Comparison of ENCODE assay signal across 15 cellular contexts in the genomic region with DNA sequence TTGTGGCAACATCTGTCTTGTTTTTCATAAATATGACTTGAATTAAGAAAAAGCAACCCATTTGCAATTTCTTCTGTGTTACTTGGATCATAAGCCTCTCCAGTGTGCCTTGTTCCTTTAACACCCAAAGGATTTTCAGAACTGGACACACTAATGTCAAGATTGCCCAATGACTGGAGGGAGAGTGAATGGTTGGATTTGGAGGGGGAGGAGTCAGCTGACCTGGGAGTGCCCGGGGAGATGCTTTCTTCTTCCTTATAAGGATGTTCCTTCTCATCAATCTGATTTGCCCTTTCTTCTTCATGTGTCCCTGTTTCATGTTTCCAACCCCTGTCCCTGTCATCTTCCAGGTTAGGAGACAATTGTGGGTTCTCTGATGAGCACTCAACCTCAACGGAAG. TPM values are rescaled to one million over a fixed set of nuclear protein-coding genes. Genes with fewer than 3 reads are reported as not detected.
DNase-seq lines count a peak whose midpoint lies in the region; ATAC-seq, FAIRE-seq and TF ChIP-seq lines count a peak whose summit lies in the region.
"Had no signal": no experiment of that assay in that cellular context is flagged by ENCODE, and none has a peak within 500 bp of the region (broad histone marks: within the 10 kb centered on the region; RNA-seq: fewer than 3 reads in every experiment).

No MANE protein-coding gene starts in this region.

- H3K9me3 ChIP-seq in A549, result no peaks in the 10 kb centered on the region
- no peaks in the 10 kb centered on the region for H3K9me3 ChIP-seq in H9 (ENCODE audit: control insufficient read depth, low read depth, low read length)
- H3K9me3 ChIP-seq in astrocyte (ENCODE audit: insufficient read depth, low read depth, low read length), result no peaks in the 10 kb centered on the region
- no peaks in the 10 kb centered on the region for H3K9me3 ChIP-seq in HepG2 (ENCODE audit: low read length)
- H3K9me3 ChIP-seq: suprapubic skin had no signal

- no peak overlapping the region for H4K8ac ChIP-seq in H9 (replicated peaks; ENCODE audit: insufficient read length, low read depth, low read length)

- H3K23ac ChIP-seq in H9 (ENCODE audit: insufficient read length, low read depth, low read length), result no peak overlapping the region

- no peaks in the 10 kb centered on the region for H3K79me1 ChIP-seq in H9 (ENCODE audit: insufficient read depth, low read depth, low read length, poor library complexity, severe bottlenecking)

- POLR2A ChIA-PET in A549 (lab: Yijun Ruan, JAX) (interaction anchor here (0.7 to 1.0 kb wide), 2 partner anchors 91 to 97 kb away, joined by 3 to 6 read pairs; partner anchors contain the start of gene MALT1), HepG2 (lab: Yijun Ruan, JAX) (interaction anchor here (0.9 to 1.6 kb wide), 5 partner anchors 11 to 91 kb away, joined by 3 to 10 read pairs (median 5); partner anchors contain the start of gene MALT1)

- H3K4me2 ChIP-seq in A549, result peak overlapping the region; percentile 74
- no peak overlapping the region for H3K4me2 ChIP-seq in H9 (ENCODE audit: insufficient read depth, insufficient read length, low read length)
- H3K4me2 ChIP-seq in astrocyte (ENCODE audit: low read length), result peak overlapping the region; percentile 87
- H3K4me2 ChIP-seq in HepG2 (ENCODE audit: low read depth, low read length), result peak overlapping the region; percentile 79

- no peak overlapping the region for H3K4me3 Mint-ChIP-seq in H9
- peak overlapping the region; percentile 91 for H3K4me3 Mint-ChIP-seq in astrocyte (ENCODE audit: unreplicated experiment)
- no peak overlapping the region for H3K4me3 Mint-ChIP-seq in activated T-helper 17 cell treated with anti-CD3 and anti-CD28 coated beads, Interleukin-2, amount 50 U/mL, for 72 hours
- H3K4me3 Mint-ChIP-seq: activated B cell treated with CpG ODN at 0.5 μM for 24 hours had no signal

- H4K91ac ChIP-seq in H9 (ENCODE audit: insufficient read length, low read depth, low read length), result no peak overlapping the region

- H4K20me1 ChIP-seq in H9 (ENCODE audit: control insufficient read depth, insufficient read depth, insufficient read length), result no peaks in the 10 kb centered on the region
- H4K20me1 ChIP-seq in astrocyte (ENCODE audit: insufficient read depth, low read length), result peaks cover 6% of the 10 kb centered on the region
- H4K20me1 ChIP-seq in HepG2 (ENCODE audit: insufficient read depth, low read length), result no peaks in the 10 kb centered on the region

- H3K27me3 Mint-ChIP-seq in H9 (ENCODE audit: low read depth) (no peaks in the 10 kb centered on the region; the same call in 1 of the 2 replicates), astrocyte (ENCODE audit: low read depth, unreplicated experiment) (no peaks in the 10 kb centered on the region)
- H3K27me3 Mint-ChIP-seq in activated T-helper 17 cell treated with anti-CD3 and anti-CD28 coated beads, Interleukin-2, amount 50 U/mL, for 72 hours, result no peaks in the 10 kb centered on the region
- H3K27me3 Mint-ChIP-seq: activated B cell treated with CpG ODN at 0.5 μM for 24 hours had no signal

- TF ChIP-seq RAD21 in A549 (conservative IDR thresholded peaks at IDR 0.05 in 1 of 2, IDR thresholded peaks at IDR 0.05 in 1 of 2) (no peak), HepG2 (CRISPR knock-in tag; IDR thresholded peaks at IDR 0.05) (no peak)

- peak overlapping the region; percentile 80 to 91 for H3K27ac ChIP-seq in A549
- H3K27ac ChIP-seq in H9 (ENCODE audit: insufficient read length, low read depth, low read length), result no peak overlapping the region
- peak overlapping the region; percentile 90 for H3K27ac ChIP-seq in astrocyte (ENCODE audit: low read depth, low read length)
- H3K27ac ChIP-seq in HepG2 (ENCODE audit: extremely low read length, insufficient read depth, low read length), result no peak overlapping the region

- no peak overlapping the region for H2BK5ac ChIP-seq in H9 (ENCODE audit: insufficient read length, low read length)

- H3K36me3 ChIP-seq in astrocyte (ENCODE audit: insufficient read depth, low read length), result no peaks in the 10 kb centered on the region
- H3K36me3 ChIP-seq in HepG2 (replicated peaks in 1 of 2; ENCODE audit: control insufficient read depth in 1 of 2, insufficient read depth in 2 of 2, low read length in 2 of 2), result no peaks in the 10 kb centered on the region
- H3K36me3 ChIP-seq: suprapubic skin had no signal

- no peak overlapping the region for H2BK120ac ChIP-seq in H9 (ENCODE audit: low read depth, low read length, poor library complexity, severe bottlenecking)

- H3K9ac ChIP-seq in H9 (ENCODE audit: extremely low read depth, insufficient read length, low read length) (no peak overlapping the region), astrocyte (ENCODE audit: low read length) (peak overlapping the region; percentile 89), HepG2 (ENCODE audit: insufficient read depth, low read depth, low read length) (no peak overlapping the region)

- H3K27me3 ChIP-seq in H9 (ENCODE audit: insufficient read depth, low read length) (no peaks in the 10 kb centered on the region), astrocyte (ENCODE audit: insufficient read depth, low read length) (no peaks in the 10 kb centered on the region), HepG2 (ENCODE audit: control insufficient read depth in 1 of 2, insufficient read depth in 2 of 2, low read length in 2 of 2) (no peaks in the 10 kb centered on the region; a peak in 1 of 5 replicates)
- H3K27me3 ChIP-seq: suprapubic skin had no signal

- 0 out of 2 replicates have a peak overlapping the region, but pooled peaks have one; percentile 12 for H3K14ac ChIP-seq in H9 (ENCODE audit: insufficient read depth, low read length)

- intact Hi-C loops in HepG2 (cut with micrococcal nuclease; ENCODE audit: unreplicated experiment), result no loop called here

- no peak overlapping the region for H3K56ac ChIP-seq in H9 (ENCODE audit: insufficient read length, low read depth, low read length)

- H3K4me1 Mint-ChIP-seq in H9, result peaks cover 62 to 64% of the 10 kb centered on the region in 2 experiments
- peaks cover 62% of the 10 kb centered on the region for H3K4me1 Mint-ChIP-seq in astrocyte (ENCODE audit: low read depth, unreplicated experiment)
- no peaks in the 10 kb centered on the region for H3K4me1 Mint-ChIP-seq in activated T-helper 17 cell treated with anti-CD3 and anti-CD28 coated beads, Interleukin-2, amount 50 U/mL, for 72 hours

- no peaks in the 10 kb centered on the region for H3K23me2 ChIP-seq in H9 (ENCODE audit: insufficient read length, low read depth, low read length, poor library complexity, severe bottlenecking)

- no peak overlapping the region; the same call in 1 of the 2 replicates for H3K4ac ChIP-seq in H9 (ENCODE audit: low read depth, low read length)

- H3K79me2 ChIP-seq in H9 (ENCODE audit: insufficient read depth, low read length) (no peaks in the 10 kb centered on the region), astrocyte (ENCODE audit: insufficient read depth, low read length) (peaks cover 46% of the 10 kb centered on the region), HepG2 (ENCODE audit: insufficient read depth, low read length) (no peaks in the 10 kb centered on the region)

- no peak overlapping the region for H4K5ac ChIP-seq in H9 (ENCODE audit: insufficient read length, low read depth, low read length)

- no peak overlapping the region for H2BK20ac ChIP-seq in H9 (ENCODE audit: low read depth, low read length, poor library complexity, severe bottlenecking)

- no peak for TF ChIP-seq CTCF in A549 (IDR thresholded peaks at IDR 0.05)
- TF ChIP-seq CTCF in H9 (conservative IDR thresholded peaks at IDR 0.05), result no peak
- TF ChIP-seq CTCF in astrocyte (IDR thresholded peaks at IDR 0.05; ENCODE audit: insufficient read depth, low read depth, low read length), result no peak
- no peak for TF ChIP-seq CTCF in HepG2 (CRISPR knock-in tag; IDR thresholded peaks at IDR 0.05)

- no peak overlapping the region for H3T11ph ChIP-seq in H9 (ENCODE audit: low read length)

- no TSS peak for BruUV-seq in HepG2 (replicated peaks; lab: Mats Ljungman, UMichigan)

- CTCF ChIA-PET in A549 (lab: Yijun Ruan, JAX) (interaction anchor here (0.7 to 0.9 kb wide), 3 partner anchors 34 to 184 kb away, joined by 3 to 4 read pairs (median 3); no protein-coding TSS in a partner anchor), HepG2 (lab: Yijun Ruan, JAX; ENCODE audit: low intra/inter-chr PET ratio, low total read pairs) (no interaction called here)

- H3K4me3 ChIP-seq in A549 (peak overlapping the region; percentile 58; the same call in 2 of the 3 replicates), astrocyte (ENCODE audit: insufficient read depth, low read depth, low read length) (peak overlapping the region; percentile 87), HepG2 (replicated peaks in 1 of 3; ENCODE audit: insufficient read depth in 1 of 3, low read depth in 2 of 3, low read length in 3 of 3) (no peak overlapping the region; a peak in 1 of 6 replicates)
- H3K4me3 ChIP-seq: suprapubic skin had no signal

- in situ Hi-C loops in HepG2 (cut with HindIII; ENCODE audit: extremely low pct_ligation_motif_present, low pct_unique_long_range_greater_than_20kb), result loop anchor here (10.0 kb wide), 1 partner anchor 85 kb away; no protein-coding TSS in a partner anchor

- peak; percentile 27 to 81 for DNase-seq in A549 (ENCODE audit: low read depth in 1 of 2, low spot score in 1 of 2)
- DNase-seq in H9, result no peak
- DNase-seq in astrocyte (ENCODE audit: low read depth), result no peak
- no peak for DNase-seq in HepG2 (ENCODE audit: low spot score)
- no peak for DNase-seq in stimulated activated naive CD4-positive, alpha-beta T cell treated with Interleukin-2 at 50 U/mL for 16 hours (lab: John Stamatoyannopoulos, UW)
- DNase-seq in activated T-cell treated with anti-CD3 and anti-CD28 coated beads, Interleukin-2, amount 50 U/mL, for 48 hours, result no peak
- DNase-seq: activated B cell treated with CpG ODN at 0.5 μM for 24 hours, DND-41, NCI-H1417, SW 1271 had no signal

- 34% methylated on average over 2 of the region's 2 CpGs for WGBS in A549 (ENCODE audit: missing lambda C conversion rate)
- WGBS in H9 (ENCODE audit: extremely low coverage, insufficient read length, low lambda C conversion rate), result no CpG with 5 or more reads among the region's 2 CpGs
- 50% methylated on average over 2 of the region's 2 CpGs for whole genome bisulfite sequencing in HepG2 (ENCODE audit: low lambda C conversion rate)

- no peak overlapping the region for H2AK5ac ChIP-seq in H9 (ENCODE audit: insufficient read length, low read length)

- ATAC-seq in A549, result peak; percentile 51 to 60; a peak in 5 of 6 replicates
- no peak for ATAC-seq in HepG2
- ATAC-seq in GM18517 (IDR thresholded peaks at IDR 0.05; ENCODE audit: unreplicated experiment), result no peak
- ATAC-seq in activated T-helper 17 cell treated with anti-CD3 and anti-CD28 coated beads, Interleukin-2, amount 50 U/mL, for 72 hours (replicated peaks), result no peak
- ATAC-seq: activated naive CD4-positive, alpha-beta T cell treated with anti-CD3 and anti-CD28 coated beads, Interleukin-2, amount 50 U/mL, for 72 hours had no signal

- TF ChIP-seq EP300 in A549 (IDR thresholded peaks at IDR 0.05) (no peak), HepG2 (IDR thresholded peaks at IDR 0.05; ENCODE audit: low read depth in 2 of 2, low read length in 2 of 2) (no peak), HepG2 (CRISPR knock-in tag; IDR thresholded peaks at IDR 0.05; ENCODE audit: borderline replicate concordance) (no peak)

- peak overlapping the region; percentile 38 for H3K18ac ChIP-seq in H9 (ENCODE audit: insufficient read length, low read depth, low read length)

- H3K27ac Mint-ChIP-seq in H9, result no peak overlapping the region
- H3K27ac Mint-ChIP-seq in astrocyte (ENCODE audit: unreplicated experiment), result peak overlapping the region; percentile 99
- H3K27ac Mint-ChIP-seq in activated T-helper 17 cell treated with anti-CD3 and anti-CD28 coated beads, Interleukin-2, amount 50 U/mL, for 72 hours, result no peak overlapping the region
- H3K27ac Mint-ChIP-seq: activated B cell treated with CpG ODN at 0.5 μM for 24 hours; activated naive CD4-positive, alpha-beta T cell treated with anti-CD3 and anti-CD28 coated beads, Interleukin-2, amount 50 U/mL, for 72 hours had no signal

- H2AFZ ChIP-seq in H9 (ENCODE audit: low read length), result no peak overlapping the region
- H2AFZ ChIP-seq in astrocyte (ENCODE audit: low read depth, low read length), result no peak overlapping the region
- H2AFZ ChIP-seq in HepG2 (ENCODE audit: low read length), result no peak overlapping the region

- H3K36me3 Mint-ChIP-seq in H9 (ENCODE audit: insufficient read depth in 1 of 3, low read depth in 3 of 3) (peaks cover 0 to 5% (median 0%) of the 10 kb centered on the region in 3 experiments; a peak in 3 of 7 replicates), astrocyte (ENCODE audit: low read depth, unreplicated experiment) (peaks cover 10% of the 10 kb centered on the region)
- no peaks in the 10 kb centered on the region for H3K36me3 Mint-ChIP-seq in activated T-helper 17 cell treated with anti-CD3 and anti-CD28 coated beads, Interleukin-2, amount 50 U/mL, for 72 hours (ENCODE audit: low read depth)
- H3K36me3 Mint-ChIP-seq: activated naive CD4-positive, alpha-beta T cell treated with anti-CD3 and anti-CD28 coated beads, Interleukin-2, amount 50 U/mL, for 72 hours had no signal

- no peak overlapping the region for H2BK15ac ChIP-seq in H9 (ENCODE audit: low read depth, low read length)

- FAIRE-seq in A549 (lab: Jason Lieb, UNC), result peak; percentile 7
- FAIRE-seq in astrocyte (lab: Jason Lieb, UNC), result peak; percentile 90
- no peak for FAIRE-seq in HepG2 (lab: Jason Lieb, UNC)
- FAIRE-seq: colon had no signal

- H3K9me3 Mint-ChIP-seq in H9 (peaks cover 1 to 3% of the 10 kb centered on the region in 2 experiments; a peak in 3 of 5 replicates), astrocyte (ENCODE audit: unreplicated experiment) (peaks cover 3% of the 10 kb centered on the region)
- H3K9me3 Mint-ChIP-seq in activated T-helper 17 cell treated with anti-CD3 and anti-CD28 coated beads, Interleukin-2, amount 50 U/mL, for 72 hours, result no peaks in the 10 kb centered on the region
- H3K9me3 Mint-ChIP-seq: activated B cell treated with CpG ODN at 0.5 μM for 24 hours had no signal

- H3K4me1 ChIP-seq in A549 (peaks cover 47% of the 10 kb centered on the region), H9 (ENCODE audit: insufficient read depth, low read length) (peaks cover 21% of the 10 kb centered on the region), astrocyte (ENCODE audit: insufficient read depth, low read length) (peaks cover 59% of the 10 kb centered on the region), HepG2 (ENCODE audit: insufficient read depth, low read length) (peaks cover 42% of the 10 kb centered on the region)
- H3K4me1 ChIP-seq: suprapubic skin had no signal

- no peak overlapping the region for H2BK12ac ChIP-seq in H9 (ENCODE audit: insufficient read length, low read depth, low read length)

- TF ChIP-seq POLR2A in A549 (IDR thresholded peaks at IDR 0.05; ENCODE audit: low read length) (no peak), HepG2 (IDR thresholded peaks at IDR 0.05; ENCODE audit: insufficient read depth in 1 of 2, low read depth in 2 of 2, low read length in 2 of 2) (no peak)

RNA-seq across cellular contexts. Expression of gene ALPK2, which starts 48.8 kb away (rescaled TPM):
- polyA plus RNA-seq in A549 (2011; rRNA removed) (19.2 and 22.0 TPM in 2 replicates), A549 (2017; fragmentation: RNase III; extraction: RNeasy Plus Mini Kit Qiagen cat#74134 plus additional on column Dnase treatment) (39.0 to 43.8 TPM (median 41.2 TPM) in 3 replicates), HepG2 (2011; rRNA removed) (2.4 and 3.9 TPM in 2 replicates)
- polyA plus RNA-seq in A549 (2012; cell fraction: cytosol; rRNA removed), result 3.9 and 4.3 TPM in 2 replicates
- polyA plus RNA-seq in A549 (2012; cell fraction: nucleus; rRNA removed), result 9.3 and 15.0 TPM in 2 replicates
- polyA minus RNA-seq in A549 (2011; rRNA and poly(A)+ RNA removed), result 25.5 and 25.8 TPM in 2 replicates
- total RNA-seq in H9 (2021) (0.37 and 0.50 TPM in 2 replicates), astrocyte (84.2 and 87.2 TPM in 2 replicates), HepG2 (2016; rRNA removed; fragmentation: Illumina TruSeq; extraction: Trizol) (0.21 and 0.31 TPM in 2 replicates)
- total RNA-seq in HepG2 (2016; cell fraction: cytosol; rRNA removed; fragmentation: Illumina TruSeq; extraction: Trizol; ENCODE audit: low read depth), result 0.09 and 0.10 TPM in 2 replicates
- total RNA-seq in HepG2 (2016; cell fraction: insoluble cytoplasmic fraction; rRNA removed; fragmentation: Illumina TruSeq; extraction: Trizol), result 0.21 and 0.24 TPM in 2 replicates
- 0.06 and 0.07 TPM in 2 replicates for total RNA-seq in HepG2 (2016; cell fraction: membrane; rRNA removed; fragmentation: Illumina TruSeq; extraction: Trizol)
- 0.75 and 1.1 TPM in 2 replicates for total RNA-seq in HepG2 (2016; cell fraction: nucleus; rRNA removed; fragmentation: Illumina TruSeq; extraction: Trizol)
- 1.0 and 1.5 TPM in 2 replicates for polyA plus RNA-seq in HepG2 (2011; cell fraction: cytosol; rRNA removed)
- polyA plus RNA-seq in HepG2 (2011; cell fraction: nucleus; rRNA removed), result 9.1 and 12.8 TPM in 2 replicates
- polyA plus RNA-seq in HepG2 (2012), result 5.6 and 9.2 TPM in 2 replicates
- polyA plus RNA-seq in HepG2 (2016; cell fraction: cytosol; fragmentation: Illumina TruSeq; extraction: Trizol; ENCODE audit: low read depth), result 0.05 and 0.07 TPM in 2 replicates
- 0.13 and 0.22 TPM in 2 replicates for polyA plus RNA-seq in HepG2 (2016; cell fraction: insoluble cytoplasmic fraction; fragmentation: Illumina TruSeq; extraction: Trizol; ENCODE audit: low read depth)
- polyA plus RNA-seq in HepG2 (2016; cell fraction: membrane; fragmentation: Illumina TruSeq; extraction: Trizol; ENCODE audit: low read depth), result 0.09 and 0.14 TPM in 2 replicates
- polyA plus RNA-seq in HepG2 (2016; cell fraction: nucleus; fragmentation: Illumina TruSeq; extraction: Trizol; ENCODE audit: insufficient read depth, low read depth), result 0.51 and 1.2 TPM in 2 replicates
- polyA minus RNA-seq in HepG2 (2011; rRNA and poly(A)+ RNA removed; ENCODE audit: low replicate concordance), result 0.21 and 2.9 TPM in 2 replicates
- 1.4 and 2.6 TPM in 2 replicates for polyA minus RNA-seq in HepG2 (2011; cell fraction: cytosol; rRNA and poly(A)+ RNA removed)
- 24.1 and 33.8 TPM in 2 replicates for polyA minus RNA-seq in HepG2 (2011; cell fraction: nucleus; rRNA and poly(A)+ RNA removed)
- total RNA-seq in activated T-helper 17 cell treated with anti-CD3 and anti-CD28 coated beads, Interleukin-2, amount 50 U/mL, for 72 hours, result 1 to 10 TPM in 1 of 2 donors, under 1 TPM in 1; 0.65 to 2.6 TPM

Comparison
In these comparisons a context has a peak if more than half of its experiments do, and no peak if none do; other contexts are left out.
1. ATAC-seq: peak in A549 (2 of 2); none in HepG2 (single experiment), GM18517 (single experiment) and activated T-helper 17 cell treated with anti-CD3 and anti-CD28 coated beads, Interleukin-2, amount 50 U/mL, for 72 hours (single experiment).
2. DNase-seq: peak in A549 (2 of 2); none in H9 (single experiment), astrocyte (single experiment), HepG2 (single experiment), stimulated activated naive CD4-positive, alpha-beta T cell treated with Interleukin-2 at 50 U/mL for 16 hours (single experiment) and activated T-cell treated with anti-CD3 and anti-CD28 coated beads, Interleukin-2, amount 50 U/mL, for 48 hours (0 of 2).
3. H3K27ac ChIP-seq: peak in A549 (2 of 2) and astrocyte (single experiment); none in H9 (single experiment) and HepG2 (single experiment).
4. H3K4me3 ChIP-seq: peak in A549 (single experiment) and astrocyte (single experiment); none in HepG2 (0 of 3).
5. RNA of gene ALPK2, which starts 48.8 kb away (total RNA-seq): 84.2 to 87.2 TPM in astrocyte; 0.65 to 2.6 TPM in activated T-helper 17 cell treated with anti-CD3 and anti-CD28 coated beads, Interleukin-2, amount 50 U/mL, for 72 hours, 0.37 to 0.50 TPM in H9 and 0.06 to 1.1 TPM in HepG2; every median in the first group is over 10 times any median in the second.
6. Of the 38 proteins assayed by ChIP-seq in both HepG2 and A549: peak only in HepG2: none; only in A549: CEBPB, JUNB and USF2; in both: none; in neither: 35.